Comparison of ENCODE assay signal across 10 cellular contexts in genomic region chr1:228404107-228404720, GRCh38. TPM values are rescaled to one million over a fixed set of nuclear protein-coding genes. Genes with fewer than 3 reads are reported as not detected.
DNase-seq lines count a peak whose midpoint lies in the region; ATAC-seq, FAIRE-seq and TF ChIP-seq lines count a peak whose summit lies in the region.
"Had no signal": no experiment of that assay in that cellular context is flagged by ENCODE, and none has a peak within 500 bp of the region (broad histone marks: within the 10 kb centered on the region; RNA-seq: fewer than 3 reads in every experiment).

No MANE protein-coding gene starts in this region.

- no peak overlapping the region for H4K5ac ChIP-seq in mesendoderm (ENCODE audit: low read length)

- TF ChIP-seq CTCF in pancreas (IDR thresholded peaks at IDR 0.05) (no peak), testis (IDR thresholded peaks at IDR 0.05) (no peak)

- H4K20me1 ChIP-seq in BLaER1 treated with 17β-estradiol and CSF1 and Interleukin-3, amounts not matched to agents 10 nM and 100 nM: peaks cover 63 to 83% (median 71%) of the 10 kb centered on the region in 11 experiments; a peak in 21 of 22 replicates

- peak overlapping the region in 10 of 11 experiments; percentile 85 to 98 (median 94); a peak in 18 of 22 replicates for H3K9ac ChIP-seq in BLaER1 treated with 17β-estradiol and CSF1 and Interleukin-3, amounts not matched to agents 10 nM and 100 nM
- H3K9ac ChIP-seq in HUES48 (ENCODE audit: low read depth, low read length) (no peak overlapping the region), mesendoderm (ENCODE audit: low read length) (peak overlapping the region; percentile 33)

- no peaks in the 10 kb centered on the region for H3K9me3 Mint-ChIP-seq in activated naive CD4-positive, alpha-beta T cell treated with anti-CD3 and anti-CD28 coated beads, Interleukin-2, amount 50 U/mL, for 72 hours

- peaks cover 37 to 55% (median 52%) of the 10 kb centered on the region in 11 experiments for H3K36me3 ChIP-seq in BLaER1 treated with 17β-estradiol and CSF1 and Interleukin-3, amounts not matched to agents 10 nM and 100 nM
- H3K36me3 ChIP-seq in HUES48 (ENCODE audit: control insufficient read depth, insufficient read depth, low read length) (peaks cover 45% of the 10 kb centered on the region), mesendoderm (ENCODE audit: control insufficient read depth, insufficient read depth, low read length) (peaks cover 5% of the 10 kb centered on the region), pancreas (peaks cover 0 to 7% (median 4%) of the 10 kb centered on the region in 3 donors), testis (ENCODE audit: low read depth, missing control alignments) (no peaks in the 10 kb centered on the region)
- H3K36me3 ChIP-seq: ovary had no signal

- no peak overlapping the region for H2BK120ac ChIP-seq in mesendoderm (ENCODE audit: low read depth, low read length)

- no peaks in the 10 kb centered on the region for H3K9me3 ChIP-seq in BLaER1 treated with 17β-estradiol and CSF1 and Interleukin-3, amounts not matched to agents 10 nM and 100 nM (replicated peaks in 1 of 11)
- H3K9me3 ChIP-seq in HUES48 (ENCODE audit: control insufficient read depth, insufficient read depth, low read length) (no peaks in the 10 kb centered on the region), pancreas (no peaks in the 10 kb centered on the region), testis (no peaks in the 10 kb centered on the region)
- H3K9me3 ChIP-seq: heart right ventricle, ovary had no signal

- no peak for FAIRE-seq in pancreas (lab: Jason Lieb, UNC)

- H3K27ac ChIP-seq in BLaER1 treated with 17β-estradiol and CSF1 and Interleukin-3, amounts not matched to agents 10 nM and 100 nM: peak overlapping the region in 3 of 11 experiments; percentile 17 to 30 (median 18); a peak in 4 of 22 replicates
- H3K27ac ChIP-seq in HUES48 (ENCODE audit: low read depth, low read length) (no peak overlapping the region), mesendoderm (ENCODE audit: low read depth, low read length) (no peak overlapping the region), pancreas (no peak overlapping the region), testis (no peak overlapping the region)
- H3K27ac ChIP-seq: heart right ventricle, ovary had no signal

- ATAC-seq in activated naive CD4-positive, alpha-beta T cell treated with anti-CD3 and anti-CD28 coated beads, Interleukin-2, amount 50 U/mL, for 72 hours: peak in 1 of 2 donors; percentile 5
- no peak for ATAC-seq in pancreas
- ATAC-seq: heart right ventricle had no signal

- no peak for TF ChIP-seq POLR2A in testis (IDR thresholded peaks at IDR 0.05)

- no peaks in the 10 kb centered on the region for H3K27me3 ChIP-seq in BLaER1 treated with 17β-estradiol and CSF1 and Interleukin-3, amounts not matched to agents 10 nM and 100 nM
- H3K27me3 ChIP-seq in HUES48 (ENCODE audit: control insufficient read depth, insufficient read depth, low read length): 0 out of 2 replicates have a peak, but pooled peaks cover 2% of the 10 kb centered on the region
- no peaks in the 10 kb centered on the region for H3K27me3 ChIP-seq in mesendoderm (ENCODE audit: insufficient read depth, low read length, poor library complexity)
- H3K27me3 ChIP-seq in pancreas: no peaks in the 10 kb centered on the region
- no peaks in the 10 kb centered on the region for H3K27me3 ChIP-seq in testis
- H3K27me3 ChIP-seq: heart right ventricle, ovary had no signal

- no peak overlapping the region for H2BK15ac ChIP-seq in mesendoderm (replicated peaks; ENCODE audit: low read depth)

- no peak overlapping the region for H2BK5ac ChIP-seq in mesendoderm (ENCODE audit: low read length)

- H4K8ac ChIP-seq in mesendoderm (ENCODE audit: low read depth, low read length): no peak overlapping the region

- H3K79me2 ChIP-seq in mesendoderm (ENCODE audit: control insufficient read depth, insufficient read depth, low read length): peaks cover 40% of the 10 kb centered on the region

- peak overlapping the region; percentile 83 to 100 (median 98); a peak in 17 of 20 replicates for H3K4me3 ChIP-seq in BLaER1 treated with 17β-estradiol and CSF1 and Interleukin-3, amounts not matched to agents 10 nM and 100 nM
- H3K4me3 ChIP-seq in HUES48 (ENCODE audit: low read depth, low read length) (peak overlapping the region; percentile 97; the same call in 1 of the 2 replicates), mesendoderm (ENCODE audit: low read length) (no peak overlapping the region), pancreas (peak overlapping the region in 1 of 4 donors; percentile 99), testis (no peak overlapping the region)
- H3K4me3 ChIP-seq: ovary had no signal

- H3K79me1 ChIP-seq in mesendoderm (ENCODE audit: low read length): peaks cover 33% of the 10 kb centered on the region

- peak overlapping the region; percentile 96 to 100 (median 99) for H3K4me2 ChIP-seq in BLaER1 treated with 17β-estradiol and CSF1 and Interleukin-3, amounts not matched to agents 10 nM and 100 nM
- H3K4me2 ChIP-seq in mesendoderm (ENCODE audit: low read length): no peak overlapping the region

- peaks cover 39 to 49% (median 46%) of the 10 kb centered on the region in 10 experiments for H3K4me1 ChIP-seq in BLaER1 treated with 17β-estradiol and CSF1 and Interleukin-3, amounts not matched to agents 10 nM and 100 nM
- peaks cover 17% of the 10 kb centered on the region; the same call in 1 of the 2 replicates for H3K4me1 ChIP-seq in HUES48 (ENCODE audit: control insufficient read depth, insufficient read depth, low read length)
- H3K4me1 ChIP-seq in mesendoderm (ENCODE audit: control insufficient read depth, low read depth, low read length): peaks cover 9% of the 10 kb centered on the region
- peaks cover 0 to 18% (median 11%) of the 10 kb centered on the region in 3 donors for H3K4me1 ChIP-seq in pancreas
- peaks cover 19% of the 10 kb centered on the region for H3K4me1 ChIP-seq in testis

- H3K4ac ChIP-seq in mesendoderm (ENCODE audit: low read depth, low read length): no peak overlapping the region

- peaks cover 10 to 35% of the 10 kb centered on the region in 2 donors for H3K36me3 Mint-ChIP-seq in activated naive CD4-positive, alpha-beta T cell treated with anti-CD3 and anti-CD28 coated beads, Interleukin-2, amount 50 U/mL, for 72 hours

- no peak overlapping the region for H3K56ac ChIP-seq in mesendoderm (ENCODE audit: low read length)

- no peak overlapping the region for H3K23ac ChIP-seq in mesendoderm (ENCODE audit: low read length)

- no CpG with 5 or more reads among the region's 3 CpGs for WGBS in mesendoderm (ENCODE audit: extremely low coverage, insufficient coverage, low lambda C conversion rate)
- 82 to 88% methylated on average over 3 of the region's 3 CpGs for WGBS in pancreas, 2 donors
- 82 to 91% methylated on average over 2 to 3 of the region's 3 CpGs for WGBS in testis, 2 donors

- no peak overlapping the region for H3K18ac ChIP-seq in mesendoderm (ENCODE audit: low read length)

- H3K27ac Mint-ChIP-seq in activated naive CD4-positive, alpha-beta T cell treated with anti-CD3 and anti-CD28 coated beads, Interleukin-2, amount 50 U/mL, for 72 hours: peak overlapping the region; percentile 83 to 89

- intact Hi-C loops in pancreas (cut with DNase I): no loop called here
- intact Hi-C loops in testis (cut with DNase I; ENCODE audit: low total_unique reads): no loop called here

- H2AK5ac ChIP-seq in mesendoderm (ENCODE audit: low read length): no peak overlapping the region

- no peak for DNase-seq in activated naive CD4-positive, alpha-beta T cell treated with anti-CD3 and anti-CD28 coated beads, Interleukin-2, amount 50 U/mL, for 72 hours (ENCODE audit: low spot score in 2 of 2)
- DNase-seq in mesendoderm: no peak
- DNase-seq in pancreas: no peak
- DNase-seq in SIG-M5 (lab: John Stamatoyannopoulos, UW): no peak
- no peak for DNase-seq in testis
- no peak for DNase-seq in LoVo (ENCODE audit: low spot score)
- DNase-seq: heart right ventricle had no signal

RNA-seq across cellular contexts. Expression of gene TRIM11, which starts 2.4 kb away (rescaled TPM):
- 10 to 100 TPM; 43.3 to 43.6 TPM for total RNA-seq in activated naive CD4-positive, alpha-beta T cell treated with anti-CD3 and anti-CD28 coated beads, Interleukin-2, amount 50 U/mL, for 72 hours
- 15.8 TPM for polyA plus RNA-seq in mesendoderm (2013, experiment 1 of 2)
- polyA plus RNA-seq in mesendoderm (2013, experiment 2 of 2): 15.4 TPM
- total RNA-seq in pancreas (10 to 100 TPM in 2 of 6 donors, 1 to 10 TPM in 4; 7.6 to 15.1 (median 9.2) TPM), testis (10 to 100 TPM; 30.1 to 37.8 TPM)
- polyA plus RNA-seq in pancreas (10 to 100 TPM; 13.6 to 16.3 TPM), testis (ENCODE audit: insufficient read depth, low read depth, low replicate concordance) (19.5 TPM)

RNA-seq across cellular contexts. Expression of gene TRIM17, which starts 12.4 kb away (rescaled TPM):
- 1 to 10 TPM in 1 of 2 donors, under 1 TPM in 1; 0.91 to 2.4 TPM for total RNA-seq in activated naive CD4-positive, alpha-beta T cell treated with anti-CD3 and anti-CD28 coated beads, Interleukin-2, amount 50 U/mL, for 72 hours
- 1.4 TPM for polyA plus RNA-seq in mesendoderm (2013, experiment 1 of 2)
- 1.1 TPM for polyA plus RNA-seq in mesendoderm (2013, experiment 2 of 2)
- total RNA-seq in pancreas (1 to 10 TPM in 1 of 6 donors, under 1 TPM in 4, not detected in 1; 0.14 to 2.4 (median 0.38) TPM), testis (10 to 100 TPM; 21.4 to 33.6 TPM)
- polyA plus RNA-seq in pancreas (under 1 TPM; 0.14 to 0.68 TPM), testis (ENCODE audit: insufficient read depth, low read depth, low replicate concordance) (37.4 TPM)

Comparison
In these comparisons a context has a peak if more than half of its experiments do, and no peak if none do; other contexts are left out.
1. H3K4me3 ChIP-seq: peak in BLaER1 treated with 17β-estradiol and CSF1 and Interleukin-3, amounts not matched to agents 10 nM and 100 nM (10 of 10) and HUES48 (single experiment); none in mesendoderm (single experiment) and testis (0 of 2).
2. RNA of gene TRIM17, which starts 12.4 kb away (total RNA-seq): 21.4 to 33.6 TPM in testis; 0.91 to 2.4 TPM in activated naive CD4-positive, alpha-beta T cell treated with anti-CD3 and anti-CD28 coated beads, Interleukin-2, amount 50 U/mL, for 72 hours and 0.14 to 2.4 TPM in pancreas; every median in the first group is over 4 times any median in the second.